Comparison of ENCODE assay signal across 11 cellular contexts in genomic region chr4:41160010-41160789, GRCh38. TPM values are rescaled to one million over a fixed set of nuclear protein-coding genes. Genes with fewer than 3 reads are reported as not detected.
DNase-seq lines count a peak whose midpoint lies in the region; ATAC-seq and TF ChIP-seq lines count a peak whose summit lies in the region.
"Had no signal": no experiment of that assay in that cellular context is flagged by ENCODE, and none has a peak within 500 bp of the region (broad histone marks: within the 10 kb centered on the region; RNA-seq: fewer than 3 reads in every experiment).

No MANE protein-coding gene starts in this region.

- intact Hi-C loops in spleen (cut with DNase I; ENCODE audit: low total_unique reads) = no loop called here

- H3K9me3 Mint-ChIP-seq in HFFc6 = no peaks in the 10 kb centered on the region

- peaks cover 6% of the 10 kb centered on the region for H3K36me3 Mint-ChIP-seq in HFFc6 (ENCODE audit: low read depth)

- no peaks in the 10 kb centered on the region for H3K9me3 ChIP-seq in spleen
- H3K9me3 ChIP-seq: pancreas had no signal

- DNase-seq in HFFc6 (peak; percentile 92), glomerular visceral epithelial cell (ENCODE audit: extremely low spot score) (peak; percentile 96), spleen (no peak)
- DNase-seq in stimulated activated CD8-positive, alpha-beta memory T cell treated with anti-CD3 and anti-CD28 coated beads, Interleukin-4, amount 100 ng/mL, for 48 hours = no peak
- DNase-seq: activated CD8-positive, alpha-beta memory T cell treated with anti-CD3 and anti-CD28 coated beads, Interleukin-2, amount 50 U/mL, for 4 hours; cerebellar nuclear complex; NCI-H524 treated with DMSO at 0.1 percent for 48 hours; pancreas had no signal

- 60 to 83% (median 80%) methylated on average over 10 of the region's 10 CpGs for WGBS in spleen, 5 donors

- peak overlapping the region; percentile 83 for H3K27ac Mint-ChIP-seq in HFFc6

- TF ChIP-seq POLR2A in spleen (IDR thresholded peaks at IDR 0.05) = no peak

- H3K27ac ChIP-seq in spleen = peak overlapping the region in 5 of 8 donors; percentile 18 to 64 (median 54)
- H3K27ac ChIP-seq: pancreas had no signal

- H3K36me3 ChIP-seq in spleen = no peaks in the 10 kb centered on the region
- H3K36me3 ChIP-seq: pancreas had no signal

- H3K4me3 ChIP-seq in WI38 (ENCODE audit: low read depth, low read length) = 0 out of 2 replicates have a peak overlapping the region, but pooled peaks have one; percentile 4
- H3K4me3 ChIP-seq in spleen = no peak overlapping the region
- H3K4me3 ChIP-seq: pancreas had no signal

- H3K4me3 Mint-ChIP-seq in HFFc6 = peak overlapping the region; percentile 64

- TF ChIP-seq CTCF in HFFc6 (IDR thresholded peaks at IDR 0.05) (no peak), WI38 (IDR thresholded peaks at IDR 0.05; ENCODE audit: low read depth, low read length) (no peak), spleen (IDR thresholded peaks at IDR 0.05 in 8 of 11, conservative IDR thresholded peaks at IDR 0.05 in 3 of 11) (no peak)

- ATAC-seq in HG03135 (IDR thresholded peaks at IDR 0.05; ENCODE audit: unreplicated experiment) = no peak
- ATAC-seq in GM21390 (IDR thresholded peaks at IDR 0.05; ENCODE audit: unreplicated experiment) = no peak

- no peaks in the 10 kb centered on the region for H3K27me3 Mint-ChIP-seq in HFFc6 (ENCODE audit: insufficient read depth)

- H3K4me1 Mint-ChIP-seq in HFFc6 (ENCODE audit: low read depth) = peaks cover 78% of the 10 kb centered on the region

- peaks cover 0 to 17% (median 5%) of the 10 kb centered on the region in 6 donors for H3K4me1 ChIP-seq in spleen

- H3K27me3 ChIP-seq in spleen (replicated peaks in 1 of 7) = no peaks in the 10 kb centered on the region
- H3K27me3 ChIP-seq: pancreas had no signal

RNA-seq across cellular contexts. Expression of gene APBB2, which starts 54.1 kb away (rescaled TPM):
- 10 to 100 TPM; 32.4 to 45.5 (median 35.8) TPM for total RNA-seq in HFFc6 (2021; fragmentation: NEBNext Ultra II Directional; extraction: Animal tissue kit (Norgen Biotek cat#: 25700))
- total RNA-seq in spleen = 100 to 1,000 TPM in 2 of 7 donors, 10 to 100 TPM in 5; 49.2 to 115 (median 82.7) TPM
- 1 to 10 TPM; 4.0 to 8.3 (median 5.1) TPM for polyA plus RNA-seq in spleen

Comparison
In these comparisons a context has a peak if more than half of its experiments do, and no peak if none do; other contexts are left out.
1. DNase-seq: peak in HFFc6 (single experiment) and glomerular visceral epithelial cell (single experiment); none in spleen (single experiment) and stimulated activated CD8-positive, alpha-beta memory T cell treated with anti-CD3 and anti-CD28 coated beads, Interleukin-4, amount 100 ng/mL, for 48 hours (single experiment).